8 cellular contexts compared by ENCODE assay signal in the genomic region with DNA sequence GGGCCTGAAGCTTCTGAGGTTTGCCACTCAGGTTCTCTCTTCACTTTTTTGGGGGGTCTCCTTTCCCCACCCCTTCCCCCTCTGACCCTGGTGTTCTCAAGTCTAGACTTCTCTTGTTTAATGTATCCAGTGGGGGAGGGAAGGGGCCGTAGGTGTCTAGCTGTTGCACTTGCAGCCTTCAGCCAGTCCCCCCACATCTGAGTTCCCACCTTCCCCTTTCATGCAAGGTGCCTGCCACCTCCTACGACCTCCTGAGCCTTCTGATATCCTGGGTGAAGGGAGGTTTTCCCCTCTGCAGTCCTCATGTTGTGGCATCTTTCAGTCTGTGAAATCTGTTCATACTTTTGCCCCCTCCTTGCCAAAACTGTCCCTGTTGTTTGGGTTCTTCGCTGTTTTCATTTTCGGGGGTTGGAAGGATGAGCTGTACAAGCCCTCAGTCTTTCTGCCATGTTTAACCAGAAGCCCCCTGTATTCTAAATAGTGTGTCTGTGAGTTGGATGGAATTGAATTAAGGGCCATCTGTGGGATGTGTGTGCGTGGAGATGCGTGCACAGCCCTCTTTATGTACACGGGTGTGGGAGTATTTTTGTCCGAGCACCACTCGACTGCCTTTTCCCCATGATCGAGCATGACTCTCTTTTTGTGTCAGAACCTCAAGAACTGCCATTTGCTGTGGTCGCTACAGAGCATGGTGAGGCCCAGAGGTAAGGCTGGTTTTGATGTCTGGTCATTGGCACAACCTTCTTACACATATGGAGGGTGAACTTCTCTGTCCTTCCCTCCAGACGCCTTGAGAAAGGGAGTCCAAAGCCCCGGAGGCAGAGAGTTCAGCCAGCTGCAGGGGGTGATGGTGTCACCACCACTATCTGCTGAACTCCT. TPM values are rescaled to one million over a fixed set of nuclear protein-coding genes. Genes with fewer than 3 reads are reported as not detected.
DNase-seq lines count a peak whose midpoint lies in the region; ATAC-seq and TF ChIP-seq lines count a peak whose summit lies in the region.

No MANE protein-coding gene starts in this region.

- ATAC-seq in activated CD8-positive, alpha-beta memory T cell treated with anti-CD3 and anti-CD28 coated beads, Interleukin-2, amount 10 ng/mL, durations not matched to agents 7 days and 5 days, result peak; percentile 48
- ATAC-seq in HG02588 (IDR thresholded peaks at IDR 0.05; ENCODE audit: unreplicated experiment), result no peak

- peaks cover 29 to 45% (median 38%) of the 10 kb centered on the region in 4 donors for H3K4me1 ChIP-seq in liver (ENCODE audit: control insufficient read depth in 4 of 4, insufficient read depth in 4 of 4, low read length in 3 of 4)
- peaks cover 29% of the 10 kb centered on the region for H3K4me1 ChIP-seq in thymus (ENCODE audit: control insufficient read depth, insufficient read depth, low read length)

- no peaks in the 10 kb centered on the region for H3K36me3 ChIP-seq in liver (ENCODE audit: control insufficient read depth in 4 of 4, insufficient read depth in 3 of 4, low read depth in 1 of 4, low read length in 3 of 4)
- peaks cover 10% of the 10 kb centered on the region for H3K36me3 ChIP-seq in thymus (ENCODE audit: control insufficient read depth, insufficient read depth)

- DNase-seq in activated CD8-positive, alpha-beta memory T cell treated with anti-CD3 and anti-CD28 coated beads, Interleukin-2, amount 10 ng/mL, durations not matched to agents 7 days and 5 days, result no peak
- no peak for DNase-seq in activated CD8-positive, alpha-beta memory T cell treated with anti-CD3 and anti-CD28 coated beads for 24 hours
- no peak for DNase-seq in activated CD4-positive, alpha-beta memory T cell treated with anti-CD3 and anti-CD28 coated beads, Interleukin-2, amount 10 ng/mL, durations not matched to agents 7 days and 5 days
- DNase-seq in NCI-H510A treated with DMSO at 0.1 percent for 48 hours (lab: John Stamatoyannopoulos, UW) (no peak), Kasumi-1 (lab: John Stamatoyannopoulos, UW) (no peak)

- H3K9ac ChIP-seq in liver (ENCODE audit: low read depth in 1 of 2, low read length in 2 of 2), result no peak overlapping the region

- peaks cover 30% of the 10 kb centered on the region for H3K36me3 Mint-ChIP-seq in activated CD8-positive, alpha-beta memory T cell treated with anti-CD3 and anti-CD28 coated beads, Interleukin-2, amount 10 ng/mL, durations not matched to agents 7 days and 5 days
- peaks cover 48% of the 10 kb centered on the region for H3K36me3 Mint-ChIP-seq in activated CD4-positive, alpha-beta memory T cell treated with anti-CD3 and anti-CD28 coated beads, Interleukin-2, amount 10 ng/mL, durations not matched to agents 7 days and 5 days (ENCODE audit: low read depth)

- no peak for TF ChIP-seq RAD21 in liver (IDR thresholded peaks at IDR 0.05)

- H3K4me3 ChIP-seq in liver (ENCODE audit: low read depth in 1 of 3, low read length in 3 of 3), result no peak overlapping the region
- no peak overlapping the region for H3K4me3 ChIP-seq in thymus (ENCODE audit: low read length)

- H3K4me1 Mint-ChIP-seq in activated CD8-positive, alpha-beta memory T cell treated with anti-CD3 and anti-CD28 coated beads, Interleukin-2, amount 10 ng/mL, durations not matched to agents 7 days and 5 days, result peaks cover 83% of the 10 kb centered on the region
- peaks cover 72% of the 10 kb centered on the region for H3K4me1 Mint-ChIP-seq in activated CD4-positive, alpha-beta memory T cell treated with anti-CD3 and anti-CD28 coated beads, Interleukin-2, amount 10 ng/mL, durations not matched to agents 7 days and 5 days

- no peak for TF ChIP-seq CTCF in liver (IDR thresholded peaks at IDR 0.05; ENCODE audit: low read depth, low read length, missing input control)

- CTCF ChIA-PET in activated CD8-positive, alpha-beta memory T cell treated with anti-CD3 and anti-CD28 coated beads, Interleukin-2, amount 10 ng/mL, durations not matched to agents 7 days and 5 days (lab: Charles Lee), result interaction anchor here (0.6 to 3.5 kb wide), 8 partner anchors 10 to 86 kb away, joined by 3 to 17 read pairs (median 4); no protein-coding TSS in a partner anchor
- CTCF ChIA-PET in activated CD4-positive, alpha-beta memory T cell treated with anti-CD3 and anti-CD28 coated beads, Interleukin-2, amount 10 ng/mL, durations not matched to agents 7 days and 5 days (lab: Charles Lee), result interaction anchor here (0.6 to 3.0 kb wide), 3 partner anchors 11 to 21 kb away, joined by 3 to 18 read pairs (median 5); no protein-coding TSS in a partner anchor

- peak overlapping the region; percentile 84 for H3K27ac Mint-ChIP-seq in activated CD8-positive, alpha-beta memory T cell treated with anti-CD3 and anti-CD28 coated beads, Interleukin-2, amount 10 ng/mL, durations not matched to agents 7 days and 5 days
- peak overlapping the region; percentile 77 for H3K27ac Mint-ChIP-seq in activated CD4-positive, alpha-beta memory T cell treated with anti-CD3 and anti-CD28 coated beads, Interleukin-2, amount 10 ng/mL, durations not matched to agents 7 days and 5 days

- no peaks in the 10 kb centered on the region for H3K27me3 ChIP-seq in liver (ENCODE audit: control insufficient read depth in 4 of 4, insufficient read depth in 4 of 4, low read length in 3 of 4)
- no peaks in the 10 kb centered on the region for H3K27me3 ChIP-seq in thymus (ENCODE audit: control insufficient read depth, insufficient read depth)

- H3K9me3 ChIP-seq in liver (ENCODE audit: control insufficient read depth in 4 of 4, low read length in 3 of 4) (no peaks in the 10 kb centered on the region), thymus (ENCODE audit: control insufficient read depth) (no peaks in the 10 kb centered on the region)

- H3K27ac ChIP-seq in liver (ENCODE audit: low read depth in 1 of 2, low read length in 2 of 2) (peak overlapping the region; percentile 63 to 64), thymus (ENCODE audit: low read depth) (peak overlapping the region; percentile 58)

- no peaks in the 10 kb centered on the region for H3K9me3 Mint-ChIP-seq in activated CD8-positive, alpha-beta memory T cell treated with anti-CD3 and anti-CD28 coated beads, Interleukin-2, amount 10 ng/mL, durations not matched to agents 7 days and 5 days (ENCODE audit: low read depth)
- no peaks in the 10 kb centered on the region for H3K9me3 Mint-ChIP-seq in activated CD4-positive, alpha-beta memory T cell treated with anti-CD3 and anti-CD28 coated beads, Interleukin-2, amount 10 ng/mL, durations not matched to agents 7 days and 5 days

- WGBS in liver, result 73% methylated on average over 13 of the region's 13 CpGs
- WGBS in thymus, result 72% methylated on average over 13 of the region's 13 CpGs

- H3K4me3 Mint-ChIP-seq in activated CD8-positive, alpha-beta memory T cell treated with anti-CD3 and anti-CD28 coated beads, Interleukin-2, amount 10 ng/mL, durations not matched to agents 7 days and 5 days, result peak overlapping the region; percentile 61
- peak overlapping the region; percentile 14 for H3K4me3 Mint-ChIP-seq in activated CD4-positive, alpha-beta memory T cell treated with anti-CD3 and anti-CD28 coated beads, Interleukin-2, amount 10 ng/mL, durations not matched to agents 7 days and 5 days

- H3K27me3 Mint-ChIP-seq in activated CD8-positive, alpha-beta memory T cell treated with anti-CD3 and anti-CD28 coated beads, Interleukin-2, amount 10 ng/mL, durations not matched to agents 7 days and 5 days, result no peaks in the 10 kb centered on the region
- H3K27me3 Mint-ChIP-seq in activated CD4-positive, alpha-beta memory T cell treated with anti-CD3 and anti-CD28 coated beads, Interleukin-2, amount 10 ng/mL, durations not matched to agents 7 days and 5 days, result no peaks in the 10 kb centered on the region

- POLR2A ChIA-PET in activated CD4-positive, alpha-beta memory T cell treated with anti-CD3 and anti-CD28 coated beads, Interleukin-2, amount 10 ng/mL, durations not matched to agents 7 days and 5 days (lab: Charles Lee), result interaction anchor here (0.7 to 3.9 kb wide), 7 partner anchors 10 to 83 kb away, joined by 3 to 14 read pairs (median 3); no protein-coding TSS in a partner anchor

TF ChIP-seq in liver, 16 proteins besides CTCF, POLR2A, EP300 and RAD21 (continues in another document):
- TF ChIP-seq FOXA2 (IDR thresholded peaks at IDR 0.05) (no peak), GABPA (IDR thresholded peaks at IDR 0.05 in 1 of 2, conservative IDR thresholded peaks at IDR 0.05 in 1 of 2) (no peak), SP1 (IDR thresholded peaks at IDR 0.05) (no peak), YY1 (IDR thresholded peaks at IDR 0.05) (no peak), NR2F2 (IDR thresholded peaks at IDR 0.05) (no peak), FOXA1 (IDR thresholded peaks at IDR 0.05) (no peak), JUND (IDR thresholded peaks at IDR 0.05) (no peak), HNF4A (conservative IDR thresholded peaks at IDR 0.05) (no peak)
- TF ChIP-seq, protein P1, sequence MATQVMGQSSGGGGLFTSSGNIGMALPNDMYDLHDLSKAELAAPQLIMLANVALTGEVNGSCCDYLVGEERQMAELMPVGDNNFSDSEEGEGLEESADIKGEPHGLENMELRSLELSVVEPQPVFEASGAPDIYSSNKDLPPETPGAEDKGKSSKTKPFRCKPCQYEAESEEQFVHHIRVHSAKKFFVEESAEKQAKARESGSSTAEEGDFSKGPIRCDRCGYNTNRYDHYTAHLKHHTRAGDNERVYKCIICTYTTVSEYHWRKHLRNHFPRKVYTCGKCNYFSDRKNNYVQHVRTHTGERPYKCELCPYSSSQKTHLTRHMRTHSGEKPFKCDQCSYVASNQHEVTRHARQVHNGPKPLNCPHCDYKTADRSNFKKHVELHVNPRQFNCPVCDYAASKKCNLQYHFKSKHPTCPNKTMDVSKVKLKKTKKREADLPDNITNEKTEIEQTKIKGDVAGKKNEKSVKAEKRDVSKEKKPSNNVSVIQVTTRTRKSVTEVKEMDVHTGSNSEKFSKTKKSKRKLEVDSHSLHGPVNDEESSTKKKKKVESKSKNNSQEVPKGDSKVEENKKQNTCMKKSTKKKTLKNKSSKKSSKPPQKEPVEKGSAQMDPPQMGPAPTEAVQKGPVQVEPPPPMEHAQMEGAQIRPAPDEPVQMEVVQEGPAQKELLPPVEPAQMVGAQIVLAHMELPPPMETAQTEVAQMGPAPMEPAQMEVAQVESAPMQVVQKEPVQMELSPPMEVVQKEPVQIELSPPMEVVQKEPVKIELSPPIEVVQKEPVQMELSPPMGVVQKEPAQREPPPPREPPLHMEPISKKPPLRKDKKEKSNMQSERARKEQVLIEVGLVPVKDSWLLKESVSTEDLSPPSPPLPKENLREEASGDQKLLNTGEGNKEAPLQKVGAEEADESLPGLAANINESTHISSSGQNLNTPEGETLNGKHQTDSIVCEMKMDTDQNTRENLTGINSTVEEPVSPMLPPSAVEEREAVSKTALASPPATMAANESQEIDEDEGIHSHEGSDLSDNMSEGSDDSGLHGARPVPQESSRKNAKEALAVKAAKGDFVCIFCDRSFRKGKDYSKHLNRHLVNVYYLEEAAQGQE (IDR thresholded peaks at IDR 0.05), result no peak

RNA-seq across cellular contexts. Expression of a gene that starts 23.6 kb away (rescaled TPM):
- 100 to 1,000 TPM; 242 to 293 TPM for total RNA-seq in activated CD8-positive, alpha-beta memory T cell treated with anti-CD3 and anti-CD28 coated beads, Interleukin-2, amount 10 ng/mL, durations not matched to agents 7 days and 5 days
- 100 to 1,000 TPM; 178 to 190 TPM for total RNA-seq in activated CD4-positive, alpha-beta memory T cell treated with anti-CD3 and anti-CD28 coated beads, Interleukin-2, amount 10 ng/mL, durations not matched to agents 7 days and 5 days
- 10 to 100 TPM; 29.3 to 44.3 TPM for total RNA-seq in liver
- polyA plus RNA-seq in liver (10 to 100 TPM; 10.3 to 24.7 TPM), thymus (73.5 TPM)
